In the genomic region with DNA sequence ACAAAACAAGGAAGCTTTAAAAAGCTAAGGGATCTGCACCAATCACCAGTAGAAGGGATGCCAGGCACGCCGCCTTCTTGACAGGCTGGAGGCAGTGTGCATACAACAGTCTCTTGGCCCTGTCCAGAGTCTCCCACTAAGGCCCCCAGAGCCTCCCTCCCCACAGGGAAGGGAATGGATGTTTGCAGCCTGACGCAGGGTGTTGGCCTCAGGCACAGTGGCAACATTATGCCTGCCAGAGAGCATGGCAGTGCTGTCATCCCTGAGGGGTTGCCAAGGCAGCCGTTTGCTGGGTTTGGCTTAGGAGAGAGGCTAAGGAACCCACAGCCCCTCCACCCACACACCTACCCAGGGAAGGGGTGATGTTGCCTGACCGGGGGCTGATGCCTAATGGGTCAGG, we compare ENCODE assay signal across 10 cellular contexts. TPM values are rescaled to one million over a fixed set of nuclear protein-coding genes. Genes with fewer than 3 reads are reported as not detected.
DNase-seq lines count a peak whose midpoint lies in the region; ATAC-seq and TF ChIP-seq lines count a peak whose summit lies in the region.
"Had no signal": no experiment of that assay in that cellular context is flagged by ENCODE, and none has a peak within 500 bp of the region (broad histone marks: within the 10 kb centered on the region; RNA-seq: fewer than 3 reads in every experiment).

No MANE protein-coding gene starts in this region.

- peak overlapping the region in 1 of 3 experiments; percentile 2 for H3K4me3 ChIP-seq in mammary epithelial cell (replicated peaks in 1 of 3; ENCODE audit: insufficient read depth in 1 of 3, low read depth in 2 of 3, low read length in 3 of 3)
- no peak overlapping the region for H3K4me3 ChIP-seq in lung
- H3K4me3 ChIP-seq in transverse colon, result no peak overlapping the region
- H3K4me3 ChIP-seq: Peyer's patch had no signal

- peak overlapping the region; percentile 82 for H3K4me3 Mint-ChIP-seq in activated naive CD4-positive, alpha-beta T cell treated with anti-CD3 and anti-CD28 coated beads, Interleukin-2, amount 10 ng/mL, durations not matched to agents 7 days and 5 days

- no peak for TF ChIP-seq POLR2A in transverse colon (IDR thresholded peaks at IDR 0.05)

- peak overlapping the region; percentile 93 for H3K27ac Mint-ChIP-seq in activated naive CD4-positive, alpha-beta T cell treated with anti-CD3 and anti-CD28 coated beads, Interleukin-2, amount 10 ng/mL, durations not matched to agents 7 days and 5 days

- TF ChIP-seq CTCF in mammary epithelial cell (conservative IDR thresholded peaks at IDR 0.05 in 1 of 2, IDR thresholded peaks at IDR 0.05 in 1 of 2; ENCODE audit: extremely low read depth in 1 of 2, insufficient read depth in 1 of 2, low read depth in 1 of 2, low read length in 2 of 2), result no peak
- TF ChIP-seq CTCF in lung (IDR thresholded peaks at IDR 0.05; ENCODE audit: control extremely low read depth, extremely low read depth), result no peak
- no peak for TF ChIP-seq CTCF in transverse colon (IDR thresholded peaks at IDR 0.05)
- TF ChIP-seq CTCF in GM20000 (IDR thresholded peaks at IDR 0.05; ENCODE audit: extremely low read depth, missing control alignments), result no peak

- TF ChIP-seq EP300 in transverse colon (IDR thresholded peaks at IDR 0.05; ENCODE audit: low read depth), result no peak

- in situ Hi-C loops in mammary epithelial cell (cut with MboI; ENCODE audit: low sequenced_read_pairs in 2 of 2) (no loop called here), transverse colon (cut with MboI; ENCODE audit: low pct_ligation_motif_present in 1 of 4, low pct_unique_long_range_greater_than_20kb in 1 of 4, low sequenced_read_pairs in 3 of 4) (no loop called here)

- no peak for DNase-seq in activated naive CD4-positive, alpha-beta T cell treated with anti-CD3 and anti-CD28 coated beads, Interleukin-2, amount 10 ng/mL, durations not matched to agents 7 days and 5 days
- DNase-seq in activated naive CD4-positive, alpha-beta T cell treated with anti-CD3 and anti-CD28 coated beads, Interleukin-2, amount 50 U/mL, for 16 hours, result no peak
- peak; percentile 37 for DNase-seq in mammary epithelial cell
- DNase-seq in lung (ENCODE audit: low spot score), result no peak
- no peak for DNase-seq in transverse colon
- DNase-seq in SW480 (ENCODE audit: low spot score), result no peak
- no peak for DNase-seq in GM20000 (ENCODE audit: low spot score)
- no peak for DNase-seq in HK-2 (ENCODE audit: unreplicated experiment)
- DNase-seq: NCI-H1417 had no signal

- H3K36me3 Mint-ChIP-seq in activated naive CD4-positive, alpha-beta T cell treated with anti-CD3 and anti-CD28 coated beads, Interleukin-2, amount 10 ng/mL, durations not matched to agents 7 days and 5 days, result peaks cover 82% of the 10 kb centered on the region

- peaks cover 6% of the 10 kb centered on the region for H3K27me3 Mint-ChIP-seq in activated naive CD4-positive, alpha-beta T cell treated with anti-CD3 and anti-CD28 coated beads, Interleukin-2, amount 10 ng/mL, durations not matched to agents 7 days and 5 days

- WGBS in mammary epithelial cell (ENCODE audit: low coverage, missing lambda C conversion rate), result 0% methylated on average over 1 of the region's 5 CpGs
- WGBS in lung, 2 donors, result 73 to 83% methylated on average over 5 of the region's 5 CpGs
- 92% methylated on average over 5 of the region's 5 CpGs; no CpG with 5 or more reads in 1 of the 2 donors for WGBS in transverse colon (ENCODE audit: low coverage in 1 of 2), 2 donors

- intact Hi-C loops in mammary epithelial cell (cut with micrococcal nuclease) (no loop called here), transverse colon (cut with DNase I; ENCODE audit: low total_unique reads) (loop anchor here (10.0 kb wide), 1 partner anchor 167 kb away; a partner anchor contains a TSS)

- no peak overlapping the region for H3K27ac ChIP-seq in mammary epithelial cell (ENCODE audit: insufficient read depth, low read depth, low read length)
- H3K27ac ChIP-seq in lung (ENCODE audit: low read depth in 1 of 2, low read length in 1 of 2), result peak overlapping the region; percentile 49 to 54
- peak overlapping the region; percentile 28 to 53 (median 46) for H3K27ac ChIP-seq in transverse colon

- H3K27me3 ChIP-seq in mammary epithelial cell (ENCODE audit: insufficient read depth, low read length) (no peaks in the 10 kb centered on the region), lung (ENCODE audit: control insufficient read depth, insufficient read depth) (no peaks in the 10 kb centered on the region), transverse colon (no peaks in the 10 kb centered on the region)
- H3K27me3 ChIP-seq: Peyer's patch had no signal

- H3K79me2 ChIP-seq in mammary epithelial cell (ENCODE audit: insufficient read depth, low read length), result peaks cover 87% of the 10 kb centered on the region

- H3K9ac ChIP-seq in mammary epithelial cell (ENCODE audit: insufficient read depth, low read length), result no peak overlapping the region

- no peak overlapping the region for H2AFZ ChIP-seq in mammary epithelial cell (ENCODE audit: low read depth, low read length)

- H3K4me1 Mint-ChIP-seq in activated naive CD4-positive, alpha-beta T cell treated with anti-CD3 and anti-CD28 coated beads, Interleukin-2, amount 10 ng/mL, durations not matched to agents 7 days and 5 days, result peaks cover 78% of the 10 kb centered on the region

- H3K9me3 ChIP-seq in mammary epithelial cell (replicated peaks; ENCODE audit: insufficient read depth, low read length) (no peaks in the 10 kb centered on the region), lung (ENCODE audit: control insufficient read depth in 2 of 2, insufficient read depth in 1 of 2, low read length in 1 of 2) (peaks cover 0 to 3% of the 10 kb centered on the region in 2 donors), transverse colon (no peaks in the 10 kb centered on the region)
- H3K9me3 ChIP-seq: Peyer's patch had no signal

- H3K4me1 ChIP-seq in mammary epithelial cell (ENCODE audit: insufficient read depth, low read length) (peaks cover 76% of the 10 kb centered on the region), lung (ENCODE audit: control insufficient read depth in 2 of 2, insufficient read depth in 2 of 2, low read length in 2 of 2) (peaks cover 24 to 27% of the 10 kb centered on the region in 2 donors), transverse colon (peaks cover 0 to 40% (median 21%) of the 10 kb centered on the region in 4 donors)

- peaks cover 4% of the 10 kb centered on the region for H4K20me1 ChIP-seq in mammary epithelial cell (ENCODE audit: insufficient read depth, low read length)

- no TSS peak for BruUV-seq in mammary epithelial cell (replicated peaks; lab: Mats Ljungman, UMichigan)

- H3K36me3 ChIP-seq in mammary epithelial cell (ENCODE audit: insufficient read depth, low read length), result peaks cover 28% of the 10 kb centered on the region
- peaks cover 0 to 25% of the 10 kb centered on the region in 2 donors for H3K36me3 ChIP-seq in lung (ENCODE audit: control insufficient read depth in 2 of 2, insufficient read depth in 2 of 2, low read length in 2 of 2)
- H3K36me3 ChIP-seq in transverse colon, result no peaks in the 10 kb centered on the region

- H3K4me2 ChIP-seq in mammary epithelial cell (ENCODE audit: insufficient read depth, low read depth, low read length), result peak overlapping the region; percentile 39

- no peak for ATAC-seq in lung (ENCODE audit: insufficient read depth, low FRiP score)

- no peaks in the 10 kb centered on the region for H3K9me3 Mint-ChIP-seq in activated naive CD4-positive, alpha-beta T cell treated with anti-CD3 and anti-CD28 coated beads, Interleukin-2, amount 10 ng/mL, durations not matched to agents 7 days and 5 days

- CTCF ChIA-PET in activated naive CD4-positive, alpha-beta T cell treated with anti-CD3 and anti-CD28 coated beads, Interleukin-2, amount 10 ng/mL, durations not matched to agents 7 days and 5 days (lab: Charles Lee), result interaction anchor here (1.7 to 22.2 kb wide), 3 partner anchors 11 to 93 kb away, joined by 5 to 856 read pairs (median 25); no protein-coding TSS in a partner anchor
- CTCF ChIA-PET in mammary epithelial cell (lab: Charles Lee; ENCODE audit: low non-redundant PET), result no interaction called here

- dilution Hi-C loops in mammary epithelial cell (cut with HindIII; ENCODE audit: low sequenced_read_pairs), result no loop called here

RNA-seq across cellular contexts. Expression of a gene that starts 4.8 kb away (rescaled TPM):
- total RNA-seq in mammary epithelial cell (100 to 1,000 TPM in 1 of 2 donors, 10 to 100 TPM in 1; 32.5 to 116 TPM), lung (10 to 100 TPM; 13.0 to 27.1 TPM), transverse colon (10 to 100 TPM; 10.5 to 40.0 (median 35.6) TPM)
- polyA plus RNA-seq in mammary epithelial cell (31.9 TPM), lung (10 to 100 TPM; 16.3 to 20.5 TPM)
- polyA minus RNA-seq in mammary epithelial cell, result 38.5 TPM

RNA-seq across cellular contexts. Expression of a gene that starts 18.4 kb away (rescaled TPM):
- under 1 TPM; under 0.01 to 0.54 TPM for total RNA-seq in mammary epithelial cell
- 0.07 TPM for polyA plus RNA-seq in mammary epithelial cell
- not detected for polyA minus RNA-seq in mammary epithelial cell
- total RNA-seq in lung, result under 1 TPM; 0.11 to 0.18 TPM
- under 1 TPM; 0.05 to 0.06 TPM for polyA plus RNA-seq in lung
- total RNA-seq in transverse colon, result 1 to 10 TPM in 1 of 4 donors, under 1 TPM in 2, not detected in 1; 0.48 to 3.0 (median 0.82) TPM

RNA-seq across cellular contexts. Expression of a gene that starts 38.7 kb away (rescaled TPM):
- total RNA-seq in mammary epithelial cell (10 to 100 TPM; 64.0 to 65.0 TPM), lung (10 to 100 TPM; 42.0 to 45.3 TPM), transverse colon (100 to 1,000 TPM in 2 of 4 donors, 10 to 100 TPM in 2; 72.9 to 230 (median 98.4) TPM)
- polyA plus RNA-seq in mammary epithelial cell (92.4 TPM), lung (100 to 1,000 TPM in 1 of 2 donors, 10 to 100 TPM in 1; 57.9 to 108 TPM)
- 130 TPM for polyA minus RNA-seq in mammary epithelial cell
